In genomic region chrX:49233887-49234555, GRCh38 we compare ENCODE assay signal across 1 cellular context.
A peak's percentile ranks its signal among the peaks of the same experiment; 100 is the strongest.
TF ChIP-seq lines count a peak whose summit lies in the region.

No MANE protein-coding gene starts in this region.

TF ChIP-seq in K562, 482 proteins besides CTCF, POLR2A, EP300 and RAD21:
- TF ChIP-seq KDM5B (IDR thresholded peaks at IDR 0.05; ENCODE audit: insufficient replicate concordance, low read depth, low read length) (no peak), MAFG (tag; conservative IDR thresholded peaks at IDR 0.05) (no peak), ZNF124 (CRISPR knock-in tag; IDR thresholded peaks at IDR 0.05) (no peak), ID3 (CRISPR knock-in tag; IDR thresholded peaks at IDR 0.05) (no peak), ID3 (tag; IDR thresholded peaks at IDR 0.05) (no peak), DDX20 (tag; IDR thresholded peaks at IDR 0.05; ENCODE audit: low read depth) (no peak), ZBTB33 (CRISPR knock-in tag; IDR thresholded peaks at IDR 0.05) (0 out of 2 replicates have a peak, but pooled peaks have one; percentile 44), NELFE (IDR thresholded peaks at IDR 0.05; ENCODE audit: insufficient read depth, insufficient read length) (no peak), TAF1 (IDR thresholded peaks at IDR 0.05; ENCODE audit: control insufficient read depth, extremely low read depth, insufficient read depth, low read length, severe bottlenecking) (no peak), ZNF518B (CRISPR knock-in tag; IDR thresholded peaks at IDR 0.05) (no peak)
